Comparison of ENCODE assay signal across 16 cellular contexts in the genomic region with DNA sequence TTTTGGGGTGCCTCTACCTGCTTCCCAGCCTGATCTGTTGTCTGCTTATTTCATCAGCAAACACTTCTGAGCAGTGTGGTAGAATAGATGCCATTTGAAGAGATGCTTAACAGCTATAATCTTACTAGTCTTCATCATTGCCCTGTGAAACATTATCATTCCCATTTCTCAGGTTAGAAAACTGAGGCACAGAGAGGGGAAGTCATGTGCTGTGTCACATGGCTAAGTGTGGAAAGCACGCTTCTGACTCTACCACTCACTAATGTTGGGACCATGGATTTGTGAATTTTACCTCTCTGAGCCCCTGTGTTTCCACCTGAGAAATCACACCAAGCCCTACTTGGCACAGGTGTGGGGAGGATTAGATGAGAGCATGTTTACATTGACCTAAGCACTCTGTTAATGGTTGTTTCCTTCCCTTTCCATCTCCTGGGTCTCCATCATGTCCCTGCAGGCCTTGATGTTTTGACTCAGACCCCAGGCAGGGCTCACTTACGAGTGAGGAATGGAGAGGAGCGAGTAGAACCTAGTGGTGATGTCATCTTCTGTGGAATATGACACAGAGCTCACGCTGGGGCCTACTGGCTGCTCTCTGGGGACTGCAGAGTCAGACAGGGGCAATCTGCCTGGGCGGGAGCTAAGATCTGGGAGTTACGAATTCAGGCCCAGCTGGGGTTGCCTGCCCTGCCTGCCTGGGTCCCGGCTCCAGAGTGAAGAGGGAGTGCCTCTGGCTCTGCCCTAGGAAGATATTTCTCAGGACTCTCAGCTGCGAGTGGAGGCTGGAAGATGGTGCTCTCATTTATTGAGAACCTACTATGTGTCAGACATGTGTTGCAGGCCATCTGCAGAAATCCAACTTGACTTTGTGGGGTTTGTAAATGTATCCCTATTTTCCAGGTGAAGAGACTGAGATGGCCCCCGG.
DNase-seq lines count a peak whose midpoint lies in the region; ATAC-seq and TF ChIP-seq lines count a peak whose summit lies in the region.
"Had no signal": no experiment of that assay in that cellular context is flagged by ENCODE, and none has a peak within 500 bp of the region (broad histone marks: within the 10 kb centered on the region; RNA-seq: fewer than 3 reads in every experiment).

No MANE protein-coding gene starts in this region.

- TF ChIP-seq CTCF in WTC11 (IDR thresholded peaks at IDR 0.05) (no peak), GM10266 (IDR thresholded peaks at IDR 0.05; ENCODE audit: control insufficient read depth, insufficient read depth, low read depth, missing control alignments) (no peak)

- no peak overlapping the region for H3K4me3 Mint-ChIP-seq in WTC11
- H3K4me3 Mint-ChIP-seq: activated CD8-positive, alpha-beta T cell treated with anti-CD3 and anti-CD28 coated beads, Interleukin-2, amount 10 ng/mL, durations not matched to agents 7 days and 5 days had no signal

- H3K36me3 Mint-ChIP-seq in WTC11 = no peaks in the 10 kb centered on the region

- CTCF ChIA-PET in WTC11 (lab: Charles Lee) = no interaction called here

- ATAC-seq in WTC11 (no peak), GM19463 (IDR thresholded peaks at IDR 0.05; ENCODE audit: unreplicated experiment) (no peak)
- ATAC-seq: activated CD8-positive, alpha-beta T cell treated with anti-CD3 and anti-CD28 coated beads, Interleukin-2, amount 10 ng/mL, durations not matched to agents 7 days and 5 days had no signal

- DNase-seq in NCI-H146 (lab: John Stamatoyannopoulos, UW) = peak; percentile 25
- no peak for DNase-seq in NCI-H146 treated with DMSO at 0.1 percent for 48 hours (lab: John Stamatoyannopoulos, UW; ENCODE audit: unreplicated experiment)
- DNase-seq in M059J (ENCODE audit: low read depth) = peak; percentile 41
- DNase-seq in WTC11 (ENCODE audit: low spot score) = no peak
- peak; percentile 3 for DNase-seq in myocyte (ENCODE audit: low read depth)
- no peak for DNase-seq in GM10266 (ENCODE audit: extremely low spot score)
- DNase-seq in COR-L47 (lab: John Stamatoyannopoulos, UW) = no peak
- DNase-seq: activated CD8-positive, alpha-beta T cell treated with anti-CD3 and anti-CD28 coated beads, Interleukin-2, amount 10 ng/mL, durations not matched to agents 7 days and 5 days; anterior cingulate cortex; Calu3; esophagus squamous epithelium; KBM-7; NCI-H187; sigmoid colon; stimulated activated CD4-positive, alpha-beta T cell treated with anti-CD3 and anti-CD28 coated beads, Interleukin-4, amount 100 ng/mL, for 4 hours had no signal

- H3K27ac Mint-ChIP-seq in WTC11 = no peak overlapping the region
- H3K27ac Mint-ChIP-seq: activated CD8-positive, alpha-beta T cell treated with anti-CD3 and anti-CD28 coated beads, Interleukin-2, amount 10 ng/mL, durations not matched to agents 7 days and 5 days had no signal

- peaks cover 6% of the 10 kb centered on the region for H3K27me3 Mint-ChIP-seq in WTC11 (ENCODE audit: low read depth)

- peaks cover 13% of the 10 kb centered on the region for H3K4me1 Mint-ChIP-seq in WTC11

- H3K9me3 Mint-ChIP-seq in WTC11 = no peaks in the 10 kb centered on the region

- POLR2A ChIA-PET in WTC11 (lab: Charles Lee) = no interaction called here

TF ChIP-seq in WTC11, 78 proteins besides CTCF, POLR2A, EP300 and RAD21:
- peak; percentile 58; the same call in 1 of the 2 replicates for TF ChIP-seq ZNF121 (CRISPR knock-in tag; IDR thresholded peaks at IDR 0.05)
- TF ChIP-seq, protein P1, sequence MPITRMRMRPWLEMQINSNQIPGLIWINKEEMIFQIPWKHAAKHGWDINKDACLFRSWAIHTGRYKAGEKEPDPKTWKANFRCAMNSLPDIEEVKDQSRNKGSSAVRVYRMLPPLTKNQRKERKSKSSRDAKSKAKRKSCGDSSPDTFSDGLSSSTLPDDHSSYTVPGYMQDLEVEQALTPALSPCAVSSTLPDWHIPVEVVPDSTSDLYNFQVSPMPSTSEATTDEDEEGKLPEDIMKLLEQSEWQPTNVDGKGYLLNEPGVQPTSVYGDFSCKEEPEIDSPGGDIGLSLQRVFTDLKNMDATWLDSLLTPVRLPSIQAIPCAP (CRISPR knock-in tag; IDR thresholded peaks at IDR 0.05) = no peak

Comparison
In these comparisons a context has a peak if more than half of its experiments do, and no peak if none do; other contexts are left out.
1. DNase-seq: peak in NCI-H146 (single experiment), M059J (single experiment) and myocyte (single experiment); none in NCI-H146 treated with DMSO at 0.1 percent for 48 hours (single experiment), WTC11 (single experiment), GM10266 (single experiment) and COR-L47 (single experiment).